In genomic region chr1:27416387-27417111, GRCh38 we compare ENCODE assay signal across 8 cellular contexts. TPM values are rescaled to one million over a fixed set of nuclear protein-coding genes. Genes with fewer than 3 reads are reported as not detected.
DNase-seq lines count a peak whose midpoint lies in the region; ATAC-seq and TF ChIP-seq lines count a peak whose summit lies in the region.

No MANE protein-coding gene starts in this region.

- peak; percentile 87 for TF ChIP-seq CTCF in OCI-LY1 (IDR thresholded peaks at IDR 0.05; ENCODE audit: low read length)
- TF ChIP-seq CTCF in smooth muscle cell (IDR thresholded peaks at IDR 0.05; ENCODE audit: borderline replicate concordance, insufficient read depth, poor library complexity, severe bottlenecking), result peak; percentile 56

- CTCF ChIA-PET in HEK293T (lab: Yijun Ruan, JAX), result interaction anchor here (0.5 to 1.0 kb wide), 4 partner anchors 15 to 141 kb away, joined by 3 read pairs; no protein-coding TSS in a partner anchor

- H2AFZ ChIP-seq in OCI-LY1 (ENCODE audit: low read length) (no peak overlapping the region), smooth muscle cell (ENCODE audit: low read depth) (no peak overlapping the region)

- intact Hi-C loops in left ventricle myocardium superior (cut with micrococcal nuclease), result no loop called here

- H3K79me2 ChIP-seq in OCI-LY1 (ENCODE audit: insufficient read depth, low read length), result no peaks in the 10 kb centered on the region
- H3K79me2 ChIP-seq in smooth muscle cell (ENCODE audit: low read depth), result peaks cover 24% of the 10 kb centered on the region

- H4K20me1 ChIP-seq in OCI-LY1 (ENCODE audit: insufficient read depth, low read length) (no peaks in the 10 kb centered on the region), smooth muscle cell (ENCODE audit: low read depth) (no peaks in the 10 kb centered on the region)

- POLR2A ChIA-PET in HEK293T (lab: Yijun Ruan, JAX), result interaction anchor here (1.0 kb wide), 1 partner anchor 74 kb away, joined by 5 read pairs; the partner anchor contains the start of gene WASF2

- H3K9ac ChIP-seq in OCI-LY1 (ENCODE audit: low read length) (no peak overlapping the region), smooth muscle cell (ENCODE audit: low read depth) (no peak overlapping the region)

- no peak overlapping the region for H3K4me3 ChIP-seq in OCI-LY1 (ENCODE audit: low read depth, low read length, poor library complexity, severe bottlenecking)
- H3K4me3 ChIP-seq in smooth muscle cell, result no peak overlapping the region

- peak; percentile 31 for DNase-seq in DMS114 treated with DMSO at 0.1 percent for 48 hours (lab: John Stamatoyannopoulos, UW; ENCODE audit: unreplicated experiment)
- peak; percentile 61 for DNase-seq in HEK293T (ENCODE audit: extremely low spot score)
- DNase-seq in activated naive CD4-positive, alpha-beta T cell treated with anti-CD3 and anti-CD28 coated beads, Interleukin-2, amount 50 U/mL, for 16 hours, result peak; percentile 54
- DNase-seq in left ventricle myocardium superior, result no peak
- DNase-seq in smooth muscle cell (lab: John Stamatoyannopoulos, UW; ENCODE audit: unreplicated experiment), result no peak
- DNase-seq in GM19238 (ENCODE audit: insufficient read length, low spot score), result no peak

- H3K9me2 ChIP-seq in OCI-LY1 (ENCODE audit: low read depth, low read length), result no peaks in the 10 kb centered on the region

- ATAC-seq in left ventricle myocardium superior (peak; percentile 33), HG03342 (IDR thresholded peaks at IDR 0.05; ENCODE audit: unreplicated experiment) (no peak)

- peaks cover 48% of the 10 kb centered on the region for H3K4me1 ChIP-seq in OCI-LY1 (ENCODE audit: insufficient read depth, low read length, severe bottlenecking)
- peaks cover 20% of the 10 kb centered on the region for H3K4me1 ChIP-seq in smooth muscle cell (ENCODE audit: low read depth)

- H3K27me3 ChIP-seq in OCI-LY1 (ENCODE audit: insufficient read depth, low read length), result no peaks in the 10 kb centered on the region
- H3K27me3 ChIP-seq in smooth muscle cell (ENCODE audit: low read depth), result no peaks in the 10 kb centered on the region

- no peaks in the 10 kb centered on the region for H3K9me3 ChIP-seq in OCI-LY1 (ENCODE audit: low read length)
- H3K9me3 ChIP-seq in smooth muscle cell (replicated peaks; ENCODE audit: low read depth), result no peaks in the 10 kb centered on the region

- peak overlapping the region; percentile 90 for H3K27ac ChIP-seq in OCI-LY1 (ENCODE audit: low read depth, low read length, poor library complexity, severe bottlenecking)
- no peak overlapping the region for H3K27ac ChIP-seq in smooth muscle cell (ENCODE audit: low read depth)

- WGBS in smooth muscle cell (ENCODE audit: low lambda C conversion rate), result 90% methylated on average over 3 of the region's 3 CpGs

- no peaks in the 10 kb centered on the region for H3F3A ChIP-seq in OCI-LY1 (ENCODE audit: insufficient read depth, low read length)
- peaks cover 16% of the 10 kb centered on the region for H3F3A ChIP-seq in smooth muscle cell (ENCODE audit: low read depth)

- no peak overlapping the region for H3K4me2 ChIP-seq in OCI-LY1 (ENCODE audit: low read length)
- no peak overlapping the region for H3K4me2 ChIP-seq in smooth muscle cell

- H3K36me3 ChIP-seq in OCI-LY1 (ENCODE audit: insufficient read depth, low read length), result peaks cover 65% of the 10 kb centered on the region
- peaks cover 12% of the 10 kb centered on the region for H3K36me3 ChIP-seq in smooth muscle cell (ENCODE audit: low read depth)

TF ChIP-seq in HEK293T, 16 proteins besides CTCF, POLR2A, EP300 and RAD21:
- TF ChIP-seq ELF4 (IDR thresholded peaks at IDR 0.05), result no peak
- TF ChIP-seq SUZ12 (IDR thresholded peaks at IDR 0.05), result no peak
- no peak for TF ChIP-seq CTBP1 (IDR thresholded peaks at IDR 0.05; ENCODE audit: borderline replicate concordance)
- TF ChIP-seq BHLHE40 (IDR thresholded peaks at IDR 0.05; ENCODE audit: borderline replicate concordance), result no peak
- TF ChIP-seq SP1 (IDR thresholded peaks at IDR 0.05), result no peak
- no peak for TF ChIP-seq ARNT (IDR thresholded peaks at IDR 0.05)
- TF ChIP-seq TARDBP (IDR thresholded peaks at IDR 0.05), result no peak
- no peak for TF ChIP-seq NFRKB (IDR thresholded peaks at IDR 0.05)
- no peak for TF ChIP-seq L3MBTL2 (conservative IDR thresholded peaks at IDR 0.05)
- no peak for TF ChIP-seq HDGF (IDR thresholded peaks at IDR 0.05; ENCODE audit: borderline replicate concordance)
- no peak for TF ChIP-seq FOXA1 (IDR thresholded peaks at IDR 0.05)
TF ChIP-seq in HEK293T: peak in this region for 0.

RNA-seq across cellular contexts. Expression of gene GPR3, which starts 24.1 kb away (rescaled TPM):
- 0.12 TPM for total RNA-seq in left ventricle myocardium superior
- 2.7 and 3.9 TPM in 2 replicates for total RNA-seq in smooth muscle cell
- 3.9 and 4.0 TPM in 2 replicates for polyA plus RNA-seq in smooth muscle cell

RNA-seq across cellular contexts. Expression of gene CD164L2, which starts 33.4 kb away (rescaled TPM):
- total RNA-seq in left ventricle myocardium superior (not detected), smooth muscle cell (0.09 and 0.31 TPM in 2 replicates)
- polyA plus RNA-seq in smooth muscle cell, result 0.45 TPM in 1 of 2 replicates, not detected in the other

RNA-seq across cellular contexts. Expression of gene FCN3, which starts 41.9 kb away (rescaled TPM):
- total RNA-seq in left ventricle myocardium superior (19.3 TPM), smooth muscle cell (not detected in 2 replicates)
- 0.69 TPM in 1 of 2 replicates, not detected in the other for polyA plus RNA-seq in smooth muscle cell

RNA-seq across cellular contexts. Expression of gene MAP3K6, which starts 49.8 kb away (rescaled TPM):
- total RNA-seq in left ventricle myocardium superior, result 46.6 TPM
- 9.1 and 14.1 TPM in 2 replicates for total RNA-seq in smooth muscle cell
- polyA plus RNA-seq in smooth muscle cell, result 29.0 and 45.7 TPM in 2 replicates

Comparison
In these comparisons a context has a peak if more than half of its experiments do, and no peak if none do; other contexts are left out.
1. DNase-seq: peak in DMS114 treated with DMSO at 0.1 percent for 48 hours (single experiment), HEK293T (single experiment) and activated naive CD4-positive, alpha-beta T cell treated with anti-CD3 and anti-CD28 coated beads, Interleukin-2, amount 50 U/mL, for 16 hours (single experiment); none in left ventricle myocardium superior (single experiment), smooth muscle cell (single experiment) and GM19238 (single experiment).
2. RNA of gene FCN3, which starts 41.9 kb away (total RNA-seq): 19.3 TPM in left ventricle myocardium superior (single experiment); not detected in smooth muscle cell; every median in the first group is over 10 times any median in the second.